26 cellular contexts compared by ENCODE assay signal in genomic region chr6:19127085-19127484, GRCh38.
"Had no signal": no experiment of that assay in that cellular context is flagged by ENCODE, and none has a peak within 500 bp of the region (broad histone marks: within the 10 kb centered on the region; RNA-seq: fewer than 3 reads in every experiment).

No MANE protein-coding gene starts in this region.

- H3K4me3 ChIP-seq: ascending aorta, breast epithelium, coronary artery, dorsolateral prefrontal cortex had no signal

- ATAC-seq: activated CD4-positive, alpha-beta T cell treated with anti-CD3 and anti-CD28 coated beads for 36 hours; activated CD8-positive, alpha-beta memory T cell treated with anti-CD3 and anti-CD28 coated beads, Interleukin-2, amount 10 ng/mL, durations not matched to agents 7 days and 5 days; activated CD8-positive, alpha-beta T cell treated with anti-CD3 and anti-CD28 coated beads, Interleukin-2, amount 10 ng/mL, durations not matched to agents 7 days and 5 days; activated naive CD4-positive, alpha-beta T cell treated with anti-CD3 and anti-CD28 coated beads, Interleukin-2, amount 50 U/mL, for 72 hours; activated T-cell treated with anti-CD3 and anti-CD28 coated beads, Interleukin-2, amount 50 U/mL, for 72 hours; esophagus mucosa had no signal

- DNase-seq: activated CD4-positive, alpha-beta memory T cell treated with anti-CD3 and anti-CD28 coated beads for 36 hours; activated CD4-positive, alpha-beta T cell treated with anti-CD3 and anti-CD28 coated beads for 36 hours; activated CD4-positive, alpha-beta T cell treated with anti-CD3 and anti-CD28 coated beads, Interleukin-2, amount 10 ng/mL, durations not matched to agents 24 days and 14 days; activated CD4-positive, CD25-positive, alpha-beta regulatory T cell; activated CD4-positive, CD25-positive, alpha-beta regulatory T cell treated with anti-CD3 and anti-CD28 coated beads, Interleukin-2, amount 50 U/mL, for 72 hours; activated CD8-positive, alpha-beta memory T cell treated with anti-CD3 and anti-CD28 coated beads, Interleukin-2, amount 10 ng/mL, durations not matched to agents 7 days and 5 days; activated CD8-positive, alpha-beta memory T cell treated with anti-CD3 and anti-CD28 coated beads, Interleukin-2, amount 50 U/mL, for 4 hours; activated CD8-positive, alpha-beta T cell treated with anti-CD3 and anti-CD28 coated beads, Interleukin-2, amount 10 ng/mL, durations not matched to agents 7 days and 5 days; activated gamma-delta T cell; activated naive CD4-positive, alpha-beta T cell; activated naive CD4-positive, alpha-beta T cell treated with anti-CD3 and anti-CD28 coated beads, Interleukin-2, amount 10 ng/mL, durations not matched to agents 7 days and 5 days; activated naive CD8-positive, alpha-beta T cell treated with anti-CD3 and anti-CD28 coated beads, Interleukin-2, amount 10 ng/mL, durations not matched to agents 7 days and 5 days; activated T-cell treated with anti-CD3 and anti-CD28 coated beads for 4 hours; activated T-cell treated with anti-CD3 and anti-CD28 coated beads, Interleukin-2, amount 50 U/mL, for 24 hours; activated T-cell treated with anti-CD3 and anti-CD28 coated beads, Interleukin-2, amount 50 U/mL, for 72 hours; dorsolateral prefrontal cortex; effector memory CD4-positive, alpha-beta T cell; endodermal cell; foreskin fibroblast; head of caudate nucleus; T-helper 2 cell had no signal

- H3K36me3 ChIP-seq: ascending aorta, breast epithelium had no signal

- H3K27me3 ChIP-seq: ascending aorta, breast epithelium, dorsolateral prefrontal cortex had no signal

- H3K4me1 ChIP-seq: ascending aorta, breast epithelium had no signal

- H3K9me3 ChIP-seq: ascending aorta had no signal
